13 cellular contexts compared by ENCODE assay signal in genomic region chr5:103021310-103021709, GRCh38.
DNase-seq lines count a peak whose midpoint lies in the region; ATAC-seq, FAIRE-seq and TF ChIP-seq lines count a peak whose summit lies in the region.
"Had no signal": no experiment of that assay in that cellular context is flagged by ENCODE, and none has a peak within 500 bp of the region (broad histone marks: within the 10 kb centered on the region; RNA-seq: fewer than 3 reads in every experiment).

No MANE protein-coding gene starts in this region.

- no peak overlapping the region for H3K27ac Mint-ChIP-seq in activated naive CD8-positive, alpha-beta T cell treated with anti-CD3 and anti-CD28 coated beads for 36 hours
- H3K27ac Mint-ChIP-seq: memory B cell, T-helper 17 cell had no signal

- H2BK12ac ChIP-seq in neuronal stem cell (ENCODE audit: low read length): no peak overlapping the region

- H3K36me3 ChIP-seq in brain microvascular endothelial cell (replicated peaks): no peaks in the 10 kb centered on the region
- peaks cover 0 to 88% of the 10 kb centered on the region in 2 donors for H3K36me3 ChIP-seq in neuronal stem cell (replicated peaks in 1 of 2; ENCODE audit: control insufficient read depth in 2 of 2, insufficient read depth in 2 of 2, low read length in 2 of 2)

- no peak overlapping the region for H2AFZ ChIP-seq in neuronal stem cell (ENCODE audit: low read length)

- no peak overlapping the region for H2AK5ac ChIP-seq in neuronal stem cell (ENCODE audit: low read depth, low read length)

- H3K14ac ChIP-seq in neuronal stem cell (ENCODE audit: low read length): no peak overlapping the region

- no peak overlapping the region for H3K23ac ChIP-seq in neuronal stem cell (ENCODE audit: low read depth, low read length, poor library complexity)

- H4K8ac ChIP-seq in neuronal stem cell (ENCODE audit: low read depth, low read length): no peak overlapping the region

- H3K27me3 ChIP-seq in brain microvascular endothelial cell (replicated peaks): no peaks in the 10 kb centered on the region
- H3K27me3 ChIP-seq in neuronal stem cell (ENCODE audit: control insufficient read depth in 3 of 3, insufficient read depth in 3 of 3, low read depth in 1 of 3, low read length in 3 of 3): no peaks in the 10 kb centered on the region

- H3K4me1 ChIP-seq in neuronal stem cell (ENCODE audit: control insufficient read depth in 2 of 2, insufficient read depth in 1 of 2, low read depth in 1 of 2, low read length in 2 of 2): no peaks in the 10 kb centered on the region

- TF ChIP-seq POLR2A in H54 (IDR thresholded peaks at IDR 0.05; ENCODE audit: low read depth, low read length): no peak

- no peak overlapping the region for H2BK120ac ChIP-seq in neuronal stem cell (ENCODE audit: low read depth, low read length)

- H3K9me3 Mint-ChIP-seq in activated naive CD8-positive, alpha-beta T cell treated with anti-CD3 and anti-CD28 coated beads for 36 hours: no peaks in the 10 kb centered on the region
- H3K9me3 Mint-ChIP-seq: memory B cell had no signal

- no peak for TF ChIP-seq CTCF in brain microvascular endothelial cell (IDR thresholded peaks at IDR 0.05; ENCODE audit: low read depth, low read length, missing control alignments)

- intact Hi-C loops in Right ventricle myocardium inferior (cut with DNase I): no loop called here

- H3K27ac ChIP-seq in brain microvascular endothelial cell (no peak overlapping the region), neuronal stem cell (replicated peaks; ENCODE audit: low read length) (no peak overlapping the region)

- no peak overlapping the region for H4K91ac ChIP-seq in neuronal stem cell (ENCODE audit: low read depth, low read length, poor library complexity)

- H3K9ac ChIP-seq in neuronal stem cell (ENCODE audit: low read depth, low read length, poor library complexity): no peak overlapping the region

- no peak overlapping the region for H2BK15ac ChIP-seq in neuronal stem cell (ENCODE audit: low read length)

- H3K18ac ChIP-seq in neuronal stem cell (ENCODE audit: low read length): no peak overlapping the region

- ATAC-seq in GM18861 (IDR thresholded peaks at IDR 0.05; ENCODE audit: unreplicated experiment) (peak; percentile 84), HG03521 (IDR thresholded peaks at IDR 0.05; ENCODE audit: unreplicated experiment) (peak; percentile 88), Right ventricle myocardium inferior (no peak)
- ATAC-seq: HCT116, T-helper 17 cell had no signal

- no peak overlapping the region for H3K4ac ChIP-seq in neuronal stem cell (ENCODE audit: low read length)

- no peaks in the 10 kb centered on the region for H3K27me3 Mint-ChIP-seq in activated naive CD8-positive, alpha-beta T cell treated with anti-CD3 and anti-CD28 coated beads for 36 hours
- H3K27me3 Mint-ChIP-seq: memory B cell, T-helper 17 cell had no signal

- no peak overlapping the region for H3K4me2 ChIP-seq in neuronal stem cell (ENCODE audit: insufficient read depth, low read length, poor library complexity, severe bottlenecking)

- H3K4me3 ChIP-seq in brain microvascular endothelial cell (ENCODE audit: low read depth, low read length): no peak overlapping the region
- no peak overlapping the region for H3K4me3 ChIP-seq in neuronal stem cell (ENCODE audit: low read length in 2 of 2)

- H3K9me3 ChIP-seq in neuronal stem cell (replicated peaks in 1 of 2; ENCODE audit: control insufficient read depth in 2 of 2, insufficient read depth in 1 of 2, low read depth in 1 of 2, low read length in 2 of 2): no peaks in the 10 kb centered on the region

- peaks cover 13% of the 10 kb centered on the region for H3K36me3 Mint-ChIP-seq in activated naive CD8-positive, alpha-beta T cell treated with anti-CD3 and anti-CD28 coated beads for 36 hours

- H3K79me1 ChIP-seq in neuronal stem cell (ENCODE audit: low read depth, low read length): no peaks in the 10 kb centered on the region

- H3K4me3 Mint-ChIP-seq in activated naive CD8-positive, alpha-beta T cell treated with anti-CD3 and anti-CD28 coated beads for 36 hours: no peak overlapping the region
- H3K4me3 Mint-ChIP-seq: memory B cell, T-helper 17 cell had no signal

- no peak for DNase-seq in H54 (ENCODE audit: insufficient read length, low spot score)
- peak; percentile 12 for DNase-seq in brain microvascular endothelial cell
- DNase-seq in NCI-H2029 treated with DMSO at 0.1 percent for 48 hours (lab: John Stamatoyannopoulos, UW): no peak
- DNase-seq in neuronal stem cell (ENCODE audit: low spot score): no peak
- DNase-seq in Right ventricle myocardium inferior (ENCODE audit: missing footprints): no peak
- no peak for DNase-seq in activated naive CD8-positive, alpha-beta T cell treated with anti-CD3 and anti-CD28 coated beads for 36 hours
- DNase-seq: activated gamma-delta T cell, NCI-H2171 treated with DMSO at 0.1 percent for 48 hours, T-helper 17 cell had no signal

- no CpG with 5 or more reads among the region's 2 CpGs for WGBS in neuronal stem cell (ENCODE audit: extremely low coverage in 2 of 2, insufficient read length in 2 of 2, insufficient replicate concordance in 1 of 2), 2 donors

- peak; percentile 93 for FAIRE-seq in H54 (lab: Jason Lieb, UNC)

- H3K4me1 Mint-ChIP-seq in activated naive CD8-positive, alpha-beta T cell treated with anti-CD3 and anti-CD28 coated beads for 36 hours: no peaks in the 10 kb centered on the region
- H3K4me1 Mint-ChIP-seq: memory B cell, T-helper 17 cell had no signal

- in situ Hi-C loops in brain microvascular endothelial cell (cut with HindIII; ENCODE audit: low pct_ligation_motif_present, low sequenced_read_pairs): no loop called here

- H2BK5ac ChIP-seq in neuronal stem cell (ENCODE audit: low read length): no peak overlapping the region
